15 cellular contexts compared by ENCODE assay signal in genomic region chr10:96272256-96272985, GRCh38. TPM values are rescaled to one million over a fixed set of nuclear protein-coding genes. Genes with fewer than 3 reads are reported as not detected.
A peak's percentile ranks its signal among the peaks of the same experiment; 100 is the strongest.
DNase-seq lines count a peak whose midpoint lies in the region; ATAC-seq, FAIRE-seq and TF ChIP-seq lines count a peak whose summit lies in the region.
"Had no signal": no experiment of that assay in that cellular context is flagged by ENCODE, and none has a peak within 500 bp of the region (broad histone marks: within the 10 kb centered on the region; RNA-seq: fewer than 3 reads in every experiment).

No MANE protein-coding gene starts in this region.

- no peaks in the 10 kb centered on the region for H3K36me3 ChIP-seq in GM06990 (ENCODE audit: control insufficient read depth, insufficient read depth, low read length)
- no peaks in the 10 kb centered on the region for H3K36me3 ChIP-seq in kidney (ENCODE audit: control insufficient read depth in 1 of 2, insufficient read depth in 2 of 2, low read length in 2 of 2)
- H3K36me3 ChIP-seq in smooth muscle cell (ENCODE audit: low read depth) = no peaks in the 10 kb centered on the region
- H3K36me3 ChIP-seq: cardiac muscle cell had no signal

- no peaks in the 10 kb centered on the region for H3F3A ChIP-seq in smooth muscle cell (ENCODE audit: low read depth)

- TF ChIP-seq POLR2A in H54 (IDR thresholded peaks at IDR 0.05; ENCODE audit: low read depth, low read length) = no peak

- no peak for ATAC-seq in GM19395 (IDR thresholded peaks at IDR 0.05; ENCODE audit: unreplicated experiment)
- no peak for ATAC-seq in GM18861 (IDR thresholded peaks at IDR 0.05; ENCODE audit: unreplicated experiment)
- ATAC-seq in GM19397 (IDR thresholded peaks at IDR 0.05; ENCODE audit: unreplicated experiment) = no peak

- no peaks in the 10 kb centered on the region for H3K79me2 ChIP-seq in smooth muscle cell (ENCODE audit: low read depth)

- no peaks in the 10 kb centered on the region for H3K27me3 ChIP-seq in GM06990 (replicated peaks; ENCODE audit: control insufficient read depth, insufficient read depth, low read length)
- no peaks in the 10 kb centered on the region for H3K27me3 ChIP-seq in smooth muscle cell (ENCODE audit: low read depth)
- H3K27me3 ChIP-seq: cardiac muscle cell had no signal

- TF ChIP-seq CTCF in GM06990 (IDR thresholded peaks at IDR 0.05; ENCODE audit: insufficient read depth, low read length, poor library complexity, severe bottlenecking) = no peak
- TF ChIP-seq CTCF in kidney (IDR thresholded peaks at IDR 0.05; ENCODE audit: borderline replicate concordance, extremely low read depth, insufficient read depth) = no peak
- TF ChIP-seq CTCF in smooth muscle cell (IDR thresholded peaks at IDR 0.05; ENCODE audit: borderline replicate concordance, insufficient read depth, poor library complexity, severe bottlenecking) = no peak

- H3K9me3 ChIP-seq in kidney (ENCODE audit: control insufficient read depth in 1 of 2, low read length in 2 of 2) = no peaks in the 10 kb centered on the region
- H3K9me3 ChIP-seq in smooth muscle cell (replicated peaks; ENCODE audit: low read depth) = no peaks in the 10 kb centered on the region

- no peak for DNase-seq in GM06990 (ENCODE audit: extremely low read depth, insufficient read length)
- peak; percentile 53 for DNase-seq in RPMI8226
- DNase-seq in kidney = no peak
- no peak for DNase-seq in smooth muscle cell (lab: John Stamatoyannopoulos, UW; ENCODE audit: unreplicated experiment)
- no peak for DNase-seq in H54 (ENCODE audit: insufficient read length, low spot score)
- DNase-seq: H9, KG1, NCI-H1694 treated with DMSO at 0.1 percent for 48 hours had no signal

- no peak for FAIRE-seq in kidney (lab: Jason Lieb, UNC)
- no peak for FAIRE-seq in H54 (lab: Jason Lieb, UNC)

- intact Hi-C loops in kidney (cut with DNase I) = no loop called here

- no peak overlapping the region for H2AFZ ChIP-seq in smooth muscle cell (ENCODE audit: low read depth)

- H3K27ac ChIP-seq in kidney (ENCODE audit: low read depth in 2 of 2, low read length in 2 of 2) (peak overlapping the region; percentile 36 to 78), smooth muscle cell (ENCODE audit: low read depth) (peak overlapping the region; percentile 52)

- no peak overlapping the region for H3K4me2 ChIP-seq in smooth muscle cell

- peaks cover 13 to 27% of the 10 kb centered on the region in 2 donors for H3K4me1 ChIP-seq in kidney (ENCODE audit: control insufficient read depth in 1 of 2, insufficient read depth in 1 of 2, low read depth in 1 of 2, low read length in 2 of 2)
- no peaks in the 10 kb centered on the region for H3K4me1 ChIP-seq in smooth muscle cell (ENCODE audit: low read depth)

- peak overlapping the region; percentile 65 for H3K4me3 ChIP-seq in GM06990 (replicated peaks; ENCODE audit: low read depth, low read length)
- H3K4me3 ChIP-seq in kidney (ENCODE audit: low read length in 2 of 2) = peak overlapping the region in 1 of 2 donors; percentile 76
- H3K4me3 ChIP-seq in smooth muscle cell = no peak overlapping the region
- H3K4me3 ChIP-seq: cardiac muscle cell, lung had no signal

- 79% methylated on average over 8 of the region's 8 CpGs for WGBS in smooth muscle cell (ENCODE audit: low lambda C conversion rate)

- H3K9ac ChIP-seq in kidney (ENCODE audit: low read length in 2 of 2) (peak overlapping the region in 1 of 2 donors; percentile 7), smooth muscle cell (ENCODE audit: low read depth) (no peak overlapping the region)

- H4K20me1 ChIP-seq in smooth muscle cell (ENCODE audit: low read depth) = no peaks in the 10 kb centered on the region

RNA-seq across cellular contexts. Expression of gene BLNK, which starts 1.1 kb away (rescaled TPM):
- total RNA-seq in kidney (38.8 TPM), smooth muscle cell (1.3 and 6.1 TPM in 2 replicates)
- polyA plus RNA-seq in kidney (ENCODE audit: insufficient read depth, low read depth, low replicate concordance) (28.5 TPM), smooth muscle cell (1.3 and 2.5 TPM in 2 replicates)
- total RNA-seq: cardiac muscle cell, H9, osteocyte had no signal

RNA-seq across cellular contexts. Expression of gene DNTT, which starts 31.8 kb away (rescaled TPM):
- total RNA-seq in kidney (not detected), smooth muscle cell (not detected in 2 replicates)
- polyA plus RNA-seq in kidney (ENCODE audit: insufficient read depth, low read depth, low replicate concordance) (not detected), smooth muscle cell (not detected in 2 replicates)
- total RNA-seq: cardiac muscle cell, H9, lung, osteocyte, Right ventricle myocardium inferior had no signal
- polyA plus RNA-seq: cardiac muscle cell, lung had no signal
